ENCODE assay signal across 1 cellular context in genomic region chr4:6728320-6729029, GRCh38.
TF ChIP-seq lines count a peak whose summit lies in the region.

No MANE protein-coding gene starts in this region.

TF ChIP-seq in A549, 52 proteins besides CTCF, POLR2A, EP300 and RAD21 (continued from another document):
- no peak for TF ChIP-seq HES2 (IDR thresholded peaks at IDR 0.05)
- no peak for TF ChIP-seq BCL3 (IDR thresholded peaks at IDR 0.05)
- no peak for TF ChIP-seq GATA3 (IDR thresholded peaks at IDR 0.05; ENCODE audit: borderline replicate concordance)
- no peak for TF ChIP-seq FOXS1 (CRISPR knock-in tag; IDR thresholded peaks at IDR 0.05)
- no peak for TF ChIP-seq FOSB (CRISPR knock-in tag; IDR thresholded peaks at IDR 0.05)
- no peak for TF ChIP-seq E2F6 (IDR thresholded peaks at IDR 0.05; ENCODE audit: borderline replicate concordance, low read depth)
- no peak for TF ChIP-seq FOSL2 (IDR thresholded peaks at IDR 0.05)
- TF ChIP-seq FOSL2 (CRISPR knock-in tag; IDR thresholded peaks at IDR 0.05), result no peak
- no peak for TF ChIP-seq ZSCAN20 (CRISPR knock-in tag; IDR thresholded peaks at IDR 0.05)
- TF ChIP-seq JUNB (IDR thresholded peaks at IDR 0.05), result no peak
- TF ChIP-seq ZC3H11A (IDR thresholded peaks at IDR 0.05), result no peak
- TF ChIP-seq RFX5 (IDR thresholded peaks at IDR 0.05), result no peak
- no peak for TF ChIP-seq ESRRA (IDR thresholded peaks at IDR 0.05; ENCODE audit: borderline replicate concordance, low read length)
- no peak for TF ChIP-seq KDM5A (IDR thresholded peaks at IDR 0.05)
- no peak for TF ChIP-seq HOXB13 (CRISPR knock-in tag; IDR thresholded peaks at IDR 0.05; ENCODE audit: low read depth)
- no peak for TF ChIP-seq EHMT2 (IDR thresholded peaks at IDR 0.05; ENCODE audit: low read depth)
